ENCODE assay signal across 14 cellular contexts in the genomic region with DNA sequence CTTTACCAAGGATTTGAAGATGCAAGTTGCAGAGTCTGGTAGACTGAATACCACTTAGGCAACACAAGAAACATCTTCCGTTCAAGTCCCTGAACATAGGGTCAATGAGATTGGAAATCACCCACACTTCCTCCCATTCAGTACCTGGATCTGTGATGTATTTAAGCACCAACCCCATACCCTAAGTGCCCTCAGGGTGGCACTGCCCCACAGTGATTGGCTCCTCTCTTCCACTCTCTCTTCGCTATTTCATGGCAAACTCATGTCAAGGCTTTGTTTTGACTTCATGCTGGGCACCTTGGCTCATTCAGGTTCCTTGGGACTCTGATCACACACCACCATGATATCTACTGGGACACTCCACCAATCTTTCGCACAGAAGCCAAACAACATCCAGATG. TPM values are rescaled to one million over a fixed set of nuclear protein-coding genes. Genes with fewer than 3 reads are reported as not detected.
A peak's percentile ranks its signal among the peaks of the same experiment; 100 is the strongest.
DNase-seq lines count a peak whose midpoint lies in the region; ATAC-seq, FAIRE-seq and TF ChIP-seq lines count a peak whose summit lies in the region.
"Had no signal": no experiment of that assay in that cellular context is flagged by ENCODE, and none has a peak within 500 bp of the region (broad histone marks: within the 10 kb centered on the region; RNA-seq: fewer than 3 reads in every experiment).

No MANE protein-coding gene starts in this region.

- intact Hi-C loops in HepG2 (cut with micrococcal nuclease; ENCODE audit: unreplicated experiment) = no loop called here
- intact Hi-C loops in right lobe of liver (cut with DNase I) = no loop called here
- intact Hi-C loops in GM12878 (cut with micrococcal nuclease; ENCODE audit: unreplicated experiment) = no loop called here
- intact Hi-C loops in kidney (cut with DNase I) = no loop called here
- intact Hi-C loops in prostate gland (cut with DNase I) = no loop called here

- H4K20me1 ChIP-seq in HepG2 (ENCODE audit: insufficient read depth, low read length) (no peaks in the 10 kb centered on the region), GM12878 (ENCODE audit: control insufficient read depth, insufficient read depth) (no peaks in the 10 kb centered on the region)

- POLR2A ChIA-PET in HepG2 (lab: Yijun Ruan, JAX) = no interaction called here
- POLR2A ChIA-PET in GM12878 (lab: Charles Lee) = no interaction called here

- no peak overlapping the region for H3K4me3 ChIP-seq in HepG2 (replicated peaks in 1 of 3; ENCODE audit: insufficient read depth in 1 of 3, low read depth in 2 of 3, low read length in 3 of 3)
- no peak overlapping the region for H3K4me3 ChIP-seq in right lobe of liver
- H3K4me3 ChIP-seq in GM12878 = no peak overlapping the region
- no peak overlapping the region for H3K4me3 ChIP-seq in kidney (ENCODE audit: low read length in 2 of 2)
- H3K4me3 ChIP-seq in prostate gland = no peak overlapping the region
- H3K4me3 ChIP-seq: testis had no signal

- TF ChIP-seq POLR2A in HepG2 (IDR thresholded peaks at IDR 0.05; ENCODE audit: insufficient read depth in 1 of 2, low read depth in 2 of 2, low read length in 2 of 2) (no peak), right lobe of liver (IDR thresholded peaks at IDR 0.05) (no peak), GM12878 (IDR thresholded peaks at IDR 0.05; ENCODE audit: low read depth, low read length) (no peak), prostate gland (IDR thresholded peaks at IDR 0.05) (no peak)

- FAIRE-seq in HepG2 (lab: Jason Lieb, UNC) = no peak
- FAIRE-seq in GM12878 (lab: Jason Lieb, UNC) = no peak
- FAIRE-seq in kidney (lab: Jason Lieb, UNC) = no peak

- H3K4me2 ChIP-seq in HepG2 (ENCODE audit: low read depth, low read length) (no peak overlapping the region), GM12878 (ENCODE audit: control insufficient read depth, insufficient read depth) (no peak overlapping the region)

- H3K79me2 ChIP-seq in HepG2 (ENCODE audit: insufficient read depth, low read length) = no peaks in the 10 kb centered on the region
- no peaks in the 10 kb centered on the region for H3K79me2 ChIP-seq in GM12878 (ENCODE audit: control insufficient read depth, insufficient read depth, low read length)

- no peak for ATAC-seq in HepG2
- no peak for ATAC-seq in right lobe of liver
- peak; percentile 41; the same call in 2 of the 3 replicates for ATAC-seq in GM12878
- no peak for ATAC-seq in GM18861 (IDR thresholded peaks at IDR 0.05; ENCODE audit: unreplicated experiment)
- no peak for ATAC-seq in HG02763 (IDR thresholded peaks at IDR 0.05; ENCODE audit: unreplicated experiment)

- H3K27me3 ChIP-seq in HepG2 (ENCODE audit: control insufficient read depth in 1 of 2, insufficient read depth in 2 of 2, low read length in 2 of 2) (peaks cover 0 to 31% of the 10 kb centered on the region in 2 experiments; a peak in 2 of 5 replicates), right lobe of liver (no peaks in the 10 kb centered on the region), GM12878 (replicated peaks in 1 of 2; ENCODE audit: control insufficient read depth in 2 of 2, insufficient read depth in 2 of 2, low read length in 1 of 2) (peaks cover 0 to 2% of the 10 kb centered on the region in 2 experiments; a peak in 1 of 4 replicates), prostate gland (replicated peaks; ENCODE audit: insufficient read depth) (no peaks in the 10 kb centered on the region)
- H3K27me3 ChIP-seq: neutrophil, testis had no signal

- TF ChIP-seq EP300 in HepG2 (IDR thresholded peaks at IDR 0.05; ENCODE audit: low read depth in 2 of 2, low read length in 2 of 2) = no peak
- no peak for TF ChIP-seq EP300 in HepG2 (CRISPR knock-in tag; IDR thresholded peaks at IDR 0.05; ENCODE audit: borderline replicate concordance)
- no peak for TF ChIP-seq EP300 in GM12878 (IDR thresholded peaks at IDR 0.05; ENCODE audit: borderline replicate concordance in 1 of 2, control insufficient read depth in 1 of 2, low read depth in 2 of 2, low read length in 2 of 2)

- RAD21 ChIA-PET in GM12878 (lab: Charles Lee; ENCODE audit: unreplicated experiment) = no interaction called here

- TF ChIP-seq RAD21 in HepG2 (CRISPR knock-in tag; IDR thresholded peaks at IDR 0.05) (no peak), GM12878 (IDR thresholded peaks at IDR 0.05; ENCODE audit: insufficient read depth, low read depth, low read length) (peak; percentile 61)

- H3K9ac ChIP-seq in HepG2 (ENCODE audit: insufficient read depth, low read depth, low read length) = no peak overlapping the region
- no peak overlapping the region for H3K9ac ChIP-seq in GM12878 (ENCODE audit: control insufficient read depth, insufficient read depth, low read length)
- H3K9ac ChIP-seq in kidney (ENCODE audit: low read length in 2 of 2) = no peak overlapping the region

- H2AFZ ChIP-seq in HepG2 (ENCODE audit: low read length) (no peak overlapping the region), GM12878 (ENCODE audit: control insufficient read depth, low read depth, low read length) (no peak overlapping the region)

- H3K27ac ChIP-seq in HepG2 (ENCODE audit: extremely low read length, insufficient read depth, low read length) (no peak overlapping the region), right lobe of liver (no peak overlapping the region), GM12878 (ENCODE audit: control insufficient read depth, insufficient read depth) (no peak overlapping the region), kidney (ENCODE audit: low read depth in 2 of 2, low read length in 2 of 2) (no peak overlapping the region), prostate gland (no peak overlapping the region)
- H3K27ac ChIP-seq: epithelial cell of prostate, neutrophil, testis had no signal

- DNase-seq in HepG2 (ENCODE audit: low spot score) (no peak), right lobe of liver (no peak), NAMALWA (ENCODE audit: low spot score) (peak; percentile 19), GM12878 (ENCODE audit: low read depth, low spot score) (no peak), kidney (no peak), prostate gland (ENCODE audit: low spot score) (no peak)
- DNase-seq: activated CD8-positive, alpha-beta memory T cell treated with anti-CD3 and anti-CD28 coated beads, Interleukin-2, amount 50 U/mL, for 48 hours; Calu3; NCI-H1930; testis had no signal

- in situ Hi-C loops in HepG2 (cut with HindIII; ENCODE audit: extremely low pct_ligation_motif_present, low pct_unique_long_range_greater_than_20kb) (loop anchor here (10.0 kb wide), 1 partner anchor 61 kb away; no protein-coding TSS in a partner anchor), GM12878 (cut with MboI) (no loop called here)

- H3K4me1 ChIP-seq in HepG2 (ENCODE audit: insufficient read depth, low read length) (peaks cover under 1% of the 10 kb centered on the region; the same call in 1 of the 2 replicates), right lobe of liver (no peaks in the 10 kb centered on the region), GM12878 (ENCODE audit: control insufficient read depth, insufficient read depth, low read length) (no peaks in the 10 kb centered on the region), kidney (ENCODE audit: control insufficient read depth in 1 of 2, insufficient read depth in 1 of 2, low read depth in 1 of 2, low read length in 2 of 2) (no peaks in the 10 kb centered on the region), prostate gland (replicated peaks) (peaks cover 6% of the 10 kb centered on the region)
- H3K4me1 ChIP-seq: testis had no signal

- TF ChIP-seq CTCF in HepG2 (CRISPR knock-in tag; IDR thresholded peaks at IDR 0.05) (peak; percentile 20; the same call in 1 of the 2 replicates), right lobe of liver (IDR thresholded peaks at IDR 0.05) (no peak), GM12878 (IDR thresholded peaks at IDR 0.05 in 2 of 3, conservative IDR thresholded peaks at IDR 0.05 in 1 of 3; ENCODE audit: control insufficient read depth in 2 of 3, extremely low read depth in 1 of 3, insufficient read depth in 1 of 3, low read depth in 3 of 3, low read length in 3 of 3) (peak; percentile 3 to 17 (median 13); a peak in 1 of 6 replicates), kidney (IDR thresholded peaks at IDR 0.05; ENCODE audit: borderline replicate concordance, extremely low read depth, insufficient read depth) (no peak), prostate gland (IDR thresholded peaks at IDR 0.05) (no peak)

- SMC1A ChIA-PET in GM12878 (lab: Charles Lee; ENCODE audit: uncharacterized antibody, unreplicated experiment) = no interaction called here

- CTCF ChIA-PET in HepG2 (lab: Yijun Ruan, JAX; ENCODE audit: low intra/inter-chr PET ratio, low total read pairs) = no interaction called here
- CTCF ChIA-PET in GM12878 (lab: Yijun Ruan, JAX) = interaction anchor here (1.0 kb wide), 1 partner anchor 16 kb away, joined by 3 read pairs; no protein-coding TSS in a partner anchor

- 57% methylated on average over 3 of the region's 3 CpGs for WGBS in HepG2 (ENCODE audit: low lambda C conversion rate)
- 75% methylated on average over 3 of the region's 3 CpGs for whole genome bisulfite sequencing in right lobe of liver (ENCODE audit: insufficient coverage, low coverage, low lambda C conversion rate, missing lambda C conversion rate)
- 78% methylated on average over 3 of the region's 3 CpGs for WGBS in GM12878 (ENCODE audit: insufficient coverage, insufficient replicate concordance, low lambda C conversion rate, missing lambda C conversion rate)
- WGBS in prostate gland = 95% methylated on average over 3 of the region's 3 CpGs

- BruUV-seq in HepG2 (replicated peaks; lab: Mats Ljungman, UMichigan) = no TSS peak
- no TSS peak for BruUV-seq in GM12878 (replicated peaks; lab: Mats Ljungman, UMichigan)

- H3K36me3 ChIP-seq in HepG2 (replicated peaks in 1 of 2; ENCODE audit: control insufficient read depth in 1 of 2, insufficient read depth in 2 of 2, low read length in 2 of 2) (no peaks in the 10 kb centered on the region), right lobe of liver (no peaks in the 10 kb centered on the region), GM12878 (ENCODE audit: control insufficient read depth in 2 of 2, insufficient read depth in 2 of 2, low read length in 1 of 2) (no peaks in the 10 kb centered on the region), kidney (ENCODE audit: control insufficient read depth in 1 of 2, insufficient read depth in 2 of 2, low read length in 2 of 2) (no peaks in the 10 kb centered on the region), prostate gland (no peaks in the 10 kb centered on the region)
- H3K36me3 ChIP-seq: neutrophil had no signal

- H3K9me3 ChIP-seq in HepG2 (ENCODE audit: low read length) = no peaks in the 10 kb centered on the region
- H3K9me3 ChIP-seq in right lobe of liver = no peaks in the 10 kb centered on the region
- H3K9me3 ChIP-seq in GM12878 (replicated peaks; ENCODE audit: control insufficient read depth, insufficient read depth, low read length) = no peaks in the 10 kb centered on the region
- H3K9me3 ChIP-seq in kidney (ENCODE audit: control insufficient read depth in 1 of 2, low read length in 2 of 2) = no peaks in the 10 kb centered on the region
- no peaks in the 10 kb centered on the region for H3K9me3 ChIP-seq in prostate gland
- H3K9me3 ChIP-seq: neutrophil, testis had no signal

RNA-seq across cellular contexts. Expression of a gene that starts 53.7 kb away (rescaled TPM):
- total RNA-seq in HepG2 (2016; rRNA removed; fragmentation: Illumina TruSeq; extraction: Trizol) (not detected in 2 replicates), right lobe of liver (1 to 10 TPM in 5 of 6 experiments, under 1 TPM in 1; 0.43 to 3.5 (median 1.5) TPM), GM12878 (2014; rRNA removed) (0.23 and 0.44 TPM in 2 replicates), GM12878 (2014; rRNA removed; fragmentation: Illumina TruSeq; extraction: Trizol) (0.13 and 0.32 TPM in 2 replicates), GM12878 (2021) (0.13 TPM in 2 replicates), kidney (11.0 TPM), prostate gland (1 to 10 TPM; 1.9 to 2.4 TPM)
- not detected in 2 replicates for total RNA-seq in HepG2 (2016; cell fraction: cytosol; rRNA removed; fragmentation: Illumina TruSeq; extraction: Trizol; ENCODE audit: low read depth)
- not detected in 2 replicates for total RNA-seq in HepG2 (2016; cell fraction: insoluble cytoplasmic fraction; rRNA removed; fragmentation: Illumina TruSeq; extraction: Trizol)
- total RNA-seq in HepG2 (2016; cell fraction: membrane; rRNA removed; fragmentation: Illumina TruSeq; extraction: Trizol) = not detected in 2 replicates
- total RNA-seq in HepG2 (2016; cell fraction: nucleus; rRNA removed; fragmentation: Illumina TruSeq; extraction: Trizol) = not detected in 2 replicates
- polyA plus RNA-seq in HepG2 (2011; rRNA removed) (not detected in 2 replicates), GM12878 (2011; rRNA removed) (not detected in 2 replicates), GM12878 (2014; fragmentation: Illumina TruSeq; extraction: Trizol) (0.17 and 0.31 TPM in 2 replicates), GM12878 (2014; fragmentation: Nextera tagmentation; extraction: Ambion mirVana) (under 1 TPM; 0.09 to 0.21 TPM), GM12878 (2014; rRNA removed) (0.14 and 0.65 TPM in 2 replicates), GM12878 (2016; fragmentation: Nextera tagmentation; extraction: Ambion mirVana) (under 1 TPM in 1 of 2 experiments, not detected in 1; 0.14 TPM), kidney (ENCODE audit: insufficient read depth, low read depth, low replicate concordance) (6.8 TPM)
- polyA plus RNA-seq in HepG2 (2011; cell fraction: cytosol; rRNA removed) = not detected in 2 replicates
- not detected in 2 replicates for polyA plus RNA-seq in HepG2 (2011; cell fraction: nucleus; rRNA removed)
- polyA plus RNA-seq in HepG2 (2012) = not detected in 2 replicates
- polyA plus RNA-seq in HepG2 (2016; cell fraction: cytosol; fragmentation: Illumina TruSeq; extraction: Trizol; ENCODE audit: low read depth) = not detected in 2 replicates
- polyA plus RNA-seq in HepG2 (2016; cell fraction: insoluble cytoplasmic fraction; fragmentation: Illumina TruSeq; extraction: Trizol; ENCODE audit: low read depth) = not detected in 2 replicates
- polyA plus RNA-seq in HepG2 (2016; cell fraction: membrane; fragmentation: Illumina TruSeq; extraction: Trizol; ENCODE audit: low read depth) = not detected in 2 replicates
- polyA plus RNA-seq in HepG2 (2016; cell fraction: nucleus; fragmentation: Illumina TruSeq; extraction: Trizol; ENCODE audit: insufficient read depth, low read depth) = not detected in 2 replicates
- not detected in 2 replicates for polyA minus RNA-seq in HepG2 (2011; rRNA and poly(A)+ RNA removed; ENCODE audit: low replicate concordance)
- polyA minus RNA-seq in HepG2 (2011; cell fraction: cytosol; rRNA and poly(A)+ RNA removed) = not detected in 2 replicates
- not detected in 2 replicates for polyA minus RNA-seq in HepG2 (2011; cell fraction: nucleus; rRNA and poly(A)+ RNA removed)
- not detected in 2 replicates for total RNA-seq in GM12878 (2013; cell fraction: nucleolus; rRNA removed)
- polyA plus RNA-seq in GM12878 (2011; ENCODE audit: low read depth) = not detected
- not detected in 2 replicates for polyA plus RNA-seq in GM12878 (2011; cell fraction: cytosol; rRNA removed)
- not detected in 2 replicates for polyA plus RNA-seq in GM12878 (2011; cell fraction: nucleus; rRNA removed)
- polyA plus RNA-seq in GM12878 (2012) = 0.04 TPM in 1 of 2 replicates, not detected in the other
- not detected in 2 replicates for polyA minus RNA-seq in GM12878 (2011; rRNA and poly(A)+ RNA removed)
- polyA minus RNA-seq in GM12878 (2011; cell fraction: cytosol; rRNA and poly(A)+ RNA removed) = not detected in 2 replicates
- not detected in 2 replicates for polyA minus RNA-seq in GM12878 (2011; cell fraction: nucleus; rRNA and poly(A)+ RNA removed)
- total RNA-seq: Calu3 had no signal

Comparison
In these comparisons a context has a peak if more than half of its experiments do, and no peak if none do; other contexts are left out.
1. CTCF ChIP-seq: peak in HepG2 (single experiment) and GM12878 (3 of 3); none in right lobe of liver (0 of 4), kidney (single experiment) and prostate gland (0 of 4).